Comparison of ENCODE assay signal across 15 cellular contexts in the genomic region with DNA sequence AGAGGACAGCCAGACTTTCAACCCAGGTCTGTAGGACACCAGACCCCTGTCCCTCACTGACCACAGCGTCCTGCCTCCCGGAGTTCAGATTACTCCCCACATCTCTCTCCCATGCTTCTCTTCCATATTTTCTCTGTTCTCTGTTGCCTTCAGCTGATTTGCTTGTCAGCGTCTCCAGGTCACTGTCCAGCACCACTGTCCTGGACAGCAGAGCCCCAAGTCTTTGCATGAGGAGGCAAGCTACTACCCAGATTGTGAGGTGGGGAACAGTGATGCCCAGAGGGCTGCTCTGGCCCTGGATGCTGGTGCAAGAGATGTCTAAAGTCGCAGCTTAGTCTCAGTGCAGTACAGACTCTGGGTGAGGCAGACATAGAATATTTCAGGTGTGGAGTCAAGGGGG. TPM values are rescaled to one million over a fixed set of nuclear protein-coding genes. Genes with fewer than 3 reads are reported as not detected.
"Had no signal": no experiment of that assay in that cellular context is flagged by ENCODE, and none has a peak within 500 bp of the region (broad histone marks: within the 10 kb centered on the region; RNA-seq: fewer than 3 reads in every experiment).

No MANE protein-coding gene starts in this region.

- DNase-seq: activated gamma-delta T cell, NCI-H1105, NCI-H1417 treated with DMSO at 0.1 percent for 48 hours had no signal

- H3K9me3 ChIP-seq: ascending aorta, SJSA1 had no signal

- H3K27me3 ChIP-seq: ascending aorta, cardiac muscle cell had no signal

- H3K4me3 ChIP-seq: ascending aorta, cardiac muscle cell, K562, SJSA1 had no signal

- H3K27ac ChIP-seq: ascending aorta, cardiac muscle cell, SJSA1, WERI-Rb-1 had no signal

- H3K4me1 ChIP-seq: ascending aorta, SJSA1 had no signal

- H3K36me3 ChIP-seq: ascending aorta, cardiac muscle cell, SJSA1, WERI-Rb-1 had no signal

RNA-seq across cellular contexts. Expression of a gene that starts 48.0 kb away (rescaled TPM):
- total RNA-seq: activated CD4-positive, alpha-beta T cell treated with anti-CD3 and anti-CD28 coated beads, Interleukin-2, amount 10 ng/mL, durations not matched to agents 24 days and 14 days; activated CD8-positive, alpha-beta T cell treated with anti-CD3 and anti-CD28 coated beads, Interleukin-2, amount 10 ng/mL, durations not matched to agents 7 days and 5 days; activated naive CD8-positive, alpha-beta T cell treated with anti-CD3 and anti-CD28 coated beads, Interleukin-2, amount 10 ng/mL, durations not matched to agents 7 days and 5 days; activated T-helper 2 cell treated with anti-CD3 and anti-CD28 coated beads, Interferon-gamma antibody, Interleukin-2, Interleukin-4, amounts not matched to agents 10 μg/mL and 5 μg/mL and 100 μg/mL, durations not matched to agents 14 hours and 24 hours and 36 hours; ascending aorta; cardiac muscle cell; MCF 10A; RPMI7951; SJSA1 had no signal
- polyA plus RNA-seq: adipose tissue, cardiac muscle cell had no signal
